In genomic region chr3:69847303-69847702, GRCh38 we compare ENCODE assay signal across 25 cellular contexts.
DNase-seq lines count a peak whose midpoint lies in the region; ATAC-seq, FAIRE-seq and TF ChIP-seq lines count a peak whose summit lies in the region.
"Had no signal": no experiment of that assay in that cellular context is flagged by ENCODE, and none has a peak within 500 bp of the region (broad histone marks: within the 10 kb centered on the region; RNA-seq: fewer than 3 reads in every experiment).

No MANE protein-coding gene starts in this region.

- no peak for TF ChIP-seq EP300 in K562 (IDR thresholded peaks at IDR 0.05; ENCODE audit: low read length)

- intact Hi-C loops in K562 (cut with micrococcal nuclease): no loop called here

- no peaks in the 10 kb centered on the region for H3K9me3 ChIP-seq in K562 (replicated peaks; ENCODE audit: control insufficient read depth, insufficient read depth, low read depth, low read length)
- H3K9me3 ChIP-seq: BE2C, BLaER1 had no signal

- no peak for TF ChIP-seq RAD21 in K562 (CRISPR knock-in tag; conservative IDR thresholded peaks at IDR 0.05 in 1 of 2, IDR thresholded peaks at IDR 0.05 in 1 of 2)

- no peaks in the 10 kb centered on the region for H3K27me3 ChIP-seq in K562 (ENCODE audit: control insufficient read depth in 2 of 2, insufficient read depth in 2 of 2, low read length in 2 of 2)
- H3K27me3 ChIP-seq: BE2C, BLaER1 had no signal

- no TSS peak for BruUV-seq in K562 (replicated peaks; lab: Mats Ljungman, UMichigan)

- H4K20me1 ChIP-seq in K562 (replicated peaks; ENCODE audit: control insufficient read depth, insufficient read depth, low read length): 0 out of 2 replicates have a peak, but pooled peaks cover 3% of the 10 kb centered on the region
- H4K20me1 ChIP-seq: BLaER1 had no signal

- H3K9ac ChIP-seq in K562 (ENCODE audit: insufficient read depth in 1 of 2, low read depth in 2 of 2, low read length in 2 of 2): no peak overlapping the region
- H3K9ac ChIP-seq: BLaER1 had no signal

- H3K36me3 Mint-ChIP-seq in HFFc6 (ENCODE audit: low read depth): peaks cover 5% of the 10 kb centered on the region; the same call in 1 of the 2 replicates
- H3K36me3 Mint-ChIP-seq: CD4-positive, alpha-beta memory T cell; CD4-positive, CD25-positive, alpha-beta regulatory T cell; CD8-positive, alpha-beta memory T cell had no signal

- H3K9me1 ChIP-seq in K562 (ENCODE audit: control insufficient read depth, insufficient read depth, low read length): no peaks in the 10 kb centered on the region

- in situ Hi-C loops in K562 (cut with MboI): no loop called here

- CTCF ChIA-PET in K562 (lab: Yijun Ruan, JAX; ENCODE audit: low intra/inter-chr PET ratio): no interaction called here

- H3K4me2 ChIP-seq in K562 (ENCODE audit: insufficient read depth, low read length): no peak overlapping the region
- H3K4me2 ChIP-seq: BLaER1 had no signal

- peak overlapping the region; percentile 82; the same call in 1 of the 2 replicates for H3K27ac Mint-ChIP-seq in HFFc6
- H3K27ac Mint-ChIP-seq: CD14-positive monocyte; CD4-positive, alpha-beta memory T cell; CD4-positive, CD25-positive, alpha-beta regulatory T cell; CD8-positive, alpha-beta memory T cell had no signal

- no peaks in the 10 kb centered on the region; the same call in 2 of the 3 replicates for H3K79me2 ChIP-seq in K562 (ENCODE audit: control insufficient read depth, insufficient read depth, low read length)

- H3K4me1 Mint-ChIP-seq in HFFc6 (ENCODE audit: low read depth): peaks cover 32% of the 10 kb centered on the region
- H3K4me1 Mint-ChIP-seq: CD14-positive monocyte; CD4-positive, alpha-beta memory T cell; CD4-positive, CD25-positive, alpha-beta regulatory T cell; CD8-positive, alpha-beta memory T cell had no signal

- FAIRE-seq in G401.6 (lab: Jason Lieb, UNC) (peak; percentile 3), K562 (lab: Jason Lieb, UNC) (no peak)
- FAIRE-seq: A204.1, GM12891, GM19239 had no signal

- peaks cover 0 to 4% of the 10 kb centered on the region in 2 experiments; a peak in 1 of 5 replicates for H3K4me1 ChIP-seq in K562 (replicated peaks in 1 of 2; ENCODE audit: control insufficient read depth in 2 of 2, insufficient read depth in 2 of 2, low read length in 2 of 2)
- H3K4me1 ChIP-seq: BE2C, BLaER1 had no signal

- H2AFZ ChIP-seq in K562 (ENCODE audit: low read depth, low read length): no peak overlapping the region

- no peak overlapping the region for H3K4me3 ChIP-seq in K562
- H3K4me3 ChIP-seq: BLaER1 had no signal

- no peak for TF ChIP-seq POLR2A in K562 (conservative IDR thresholded peaks at IDR 0.05)

- no peak overlapping the region for H3K27ac ChIP-seq in K562 (ENCODE audit: extremely low read depth, low read depth, low read length)
- H3K27ac ChIP-seq: BLaER1 had no signal

- H3K36me3 ChIP-seq in K562 (ENCODE audit: control insufficient read depth, insufficient read depth, low read length): no peaks in the 10 kb centered on the region
- H3K36me3 ChIP-seq: BE2C, BLaER1 had no signal

- 0 out of 2 replicates have a peak, but pooled peaks cover 2% of the 10 kb centered on the region for H3K27me3 Mint-ChIP-seq in HFFc6 (ENCODE audit: insufficient read depth)
- H3K27me3 Mint-ChIP-seq: CD4-positive, alpha-beta memory T cell; CD4-positive, CD25-positive, alpha-beta regulatory T cell; CD8-positive, alpha-beta memory T cell had no signal

- no peak; the same call in 2 of the 3 replicates for ATAC-seq in K562

- peak overlapping the region; percentile 67; the same call in 1 of the 2 replicates for H3K4me3 Mint-ChIP-seq in HFFc6
- H3K4me3 Mint-ChIP-seq: CD14-positive monocyte; CD4-positive, alpha-beta memory T cell; CD4-positive, CD25-positive, alpha-beta regulatory T cell; CD8-positive, alpha-beta memory T cell had no signal

- TF ChIP-seq CTCF in HFFc6 (IDR thresholded peaks at IDR 0.05) (no peak), K562 (IDR thresholded peaks at IDR 0.05 in 2 of 3, conservative IDR thresholded peaks at IDR 0.05 in 1 of 3; ENCODE audit: insufficient read depth in 2 of 3, low read depth in 1 of 3, low read length in 3 of 3) (no peak)

- no peak for DNase-seq in HFFc6
- DNase-seq in K562 (ENCODE audit: extremely low read depth in 1 of 4, low spot score in 3 of 4): no peak
- DNase-seq in NCI-H1436 treated with DMSO at 0.1 percent for 48 hours (lab: John Stamatoyannopoulos, UW): no peak
- no peak for DNase-seq in effector CD8-positive, alpha-beta T cell (lab: John Stamatoyannopoulos, UW)
- no peak for DNase-seq in OCI-M2 (lab: John Stamatoyannopoulos, UW; ENCODE audit: unreplicated experiment)
- DNase-seq: 8988T; ACHN; BE2C; C1 segment of cervical spinal cord; CD4-positive, alpha-beta memory T cell; CD4-positive, CD25-positive, alpha-beta regulatory T cell; CD8-positive, alpha-beta memory T cell; COR-L47; DMS 273 treated with DMSO at 0.1 percent for 48 hours; DMS153; DMS53; DMS79; DND-41; GF-D8 had no signal

- WGBS in K562 (ENCODE audit: insufficient coverage, low coverage, missing lambda C conversion rate): 44% methylated on average over 3 of the region's 3 CpGs

- H3K9me3 Mint-ChIP-seq in HFFc6: no peaks in the 10 kb centered on the region
- H3K9me3 Mint-ChIP-seq: CD14-positive monocyte had no signal

- POLR2A ChIA-PET in K562 (lab: Yijun Ruan, JAX): interaction anchor here (1.4 kb wide), 1 partner anchor 17 kb away, joined by 3 read pairs; no protein-coding TSS in a partner anchor

TF ChIP-seq in K562, 482 proteins besides CTCF, POLR2A, EP300 and RAD21:
- TF ChIP-seq, protein P1, sequence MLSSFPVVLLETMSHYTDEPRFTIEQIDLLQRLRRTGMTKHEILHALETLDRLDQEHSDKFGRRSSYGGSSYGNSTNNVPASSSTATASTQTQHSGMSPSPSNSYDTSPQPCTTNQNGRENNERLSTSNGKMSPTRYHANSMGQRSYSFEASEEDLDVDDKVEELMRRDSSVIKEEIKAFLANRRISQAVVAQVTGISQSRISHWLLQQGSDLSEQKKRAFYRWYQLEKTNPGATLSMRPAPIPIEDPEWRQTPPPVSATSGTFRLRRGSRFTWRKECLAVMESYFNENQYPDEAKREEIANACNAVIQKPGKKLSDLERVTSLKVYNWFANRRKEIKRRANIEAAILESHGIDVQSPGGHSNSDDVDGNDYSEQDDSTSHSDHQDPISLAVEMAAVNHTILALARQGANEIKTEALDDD (IDR thresholded peaks at IDR 0.05): peak; percentile 95
- no peak for TF ChIP-seq ZC3H4 (CRISPR knock-in tag; IDR thresholded peaks at IDR 0.05; ENCODE audit: borderline replicate concordance)
- TF ChIP-seq NFXL1 (CRISPR knock-in tag; IDR thresholded peaks at IDR 0.05): no peak
- TF ChIP-seq HNRNPL (IDR thresholded peaks at IDR 0.05; ENCODE audit: low read depth, low read length): no peak
- TF ChIP-seq ZBTB34 (CRISPR knock-in tag; IDR thresholded peaks at IDR 0.05): no peak
